Comparison of ENCODE assay signal across 20 cellular contexts in genomic region chr16:3347586-3347985, GRCh38. TPM values are rescaled to one million over a fixed set of nuclear protein-coding genes. Genes with fewer than 3 reads are reported as not detected.
DNase-seq lines count a peak whose midpoint lies in the region; ATAC-seq, FAIRE-seq and TF ChIP-seq lines count a peak whose summit lies in the region.
"Had no signal": no experiment of that assay in that cellular context is flagged by ENCODE, and none has a peak within 500 bp of the region (broad histone marks: within the 10 kb centered on the region; RNA-seq: fewer than 3 reads in every experiment).

No MANE protein-coding gene starts in this region.

- in situ Hi-C loops in GM12878 (cut with MboI): no loop called here

- H3K36me3 ChIP-seq in KMS-11 (ENCODE audit: insufficient read depth): no peaks in the 10 kb centered on the region
- no peaks in the 10 kb centered on the region for H3K36me3 ChIP-seq in OCI-LY1 (ENCODE audit: insufficient read depth, low read length)
- no peaks in the 10 kb centered on the region for H3K36me3 ChIP-seq in GM12878 (ENCODE audit: control insufficient read depth in 2 of 2, insufficient read depth in 2 of 2, low read length in 1 of 2)
- no peaks in the 10 kb centered on the region for H3K36me3 ChIP-seq in smooth muscle cell (ENCODE audit: low read depth)
- H3K36me3 ChIP-seq: HAP-1 had no signal

- H4K20me1 ChIP-seq in KMS-11 (ENCODE audit: insufficient read depth): no peaks in the 10 kb centered on the region
- no peaks in the 10 kb centered on the region for H4K20me1 ChIP-seq in OCI-LY1 (ENCODE audit: insufficient read depth, low read length)
- no peaks in the 10 kb centered on the region for H4K20me1 ChIP-seq in GM12878 (ENCODE audit: control insufficient read depth, insufficient read depth)
- no peaks in the 10 kb centered on the region for H4K20me1 ChIP-seq in smooth muscle cell (ENCODE audit: low read depth)

- no peak for TF ChIP-seq RAD21 in GM12878 (IDR thresholded peaks at IDR 0.05; ENCODE audit: insufficient read depth, low read depth, low read length)

- H3F3A ChIP-seq in OCI-LY1 (ENCODE audit: insufficient read depth, low read length) (0 out of 2 replicates have a peak, but pooled peaks cover 3% of the 10 kb centered on the region), smooth muscle cell (ENCODE audit: low read depth) (no peaks in the 10 kb centered on the region)

- no peak overlapping the region for H2AFZ ChIP-seq in KMS-11 (ENCODE audit: low read depth)
- H2AFZ ChIP-seq in OCI-LY1 (ENCODE audit: low read length): no peak overlapping the region
- no peak overlapping the region for H2AFZ ChIP-seq in GM12878 (ENCODE audit: control insufficient read depth, low read depth, low read length)
- H2AFZ ChIP-seq in smooth muscle cell (ENCODE audit: low read depth): no peak overlapping the region

- no peak for TF ChIP-seq EP300 in GM12878 (IDR thresholded peaks at IDR 0.05; ENCODE audit: borderline replicate concordance in 1 of 2, control insufficient read depth in 1 of 2, low read depth in 2 of 2, low read length in 2 of 2)

- FAIRE-seq in GM12878 (lab: Jason Lieb, UNC): no peak
- FAIRE-seq: A549, D721Med, G401.6, GM12892 had no signal

- H3K9me3 ChIP-seq in OCI-LY1 (ENCODE audit: low read length) (no peaks in the 10 kb centered on the region), GM12878 (replicated peaks; ENCODE audit: control insufficient read depth, insufficient read depth, low read length) (no peaks in the 10 kb centered on the region), smooth muscle cell (replicated peaks; ENCODE audit: low read depth) (no peaks in the 10 kb centered on the region)
- H3K9me3 ChIP-seq: HAP-1 had no signal

- TF ChIP-seq CTCF in KMS-11 (conservative IDR thresholded peaks at IDR 0.05; ENCODE audit: low read depth, low read length) (no peak), OCI-LY1 (IDR thresholded peaks at IDR 0.05; ENCODE audit: low read length) (no peak), GM12878 (IDR thresholded peaks at IDR 0.05 in 2 of 3, conservative IDR thresholded peaks at IDR 0.05 in 1 of 3; ENCODE audit: control insufficient read depth in 2 of 3, extremely low read depth in 1 of 3, insufficient read depth in 1 of 3, low read depth in 3 of 3, low read length in 3 of 3) (no peak), smooth muscle cell (IDR thresholded peaks at IDR 0.05; ENCODE audit: borderline replicate concordance, insufficient read depth, poor library complexity, severe bottlenecking) (no peak)

- H3K27me3 ChIP-seq in KMS-11 (ENCODE audit: insufficient read depth, low read depth) (no peaks in the 10 kb centered on the region), OCI-LY1 (ENCODE audit: insufficient read depth, low read length) (no peaks in the 10 kb centered on the region), GM12878 (replicated peaks in 1 of 2; ENCODE audit: control insufficient read depth in 2 of 2, insufficient read depth in 2 of 2, low read length in 1 of 2) (no peaks in the 10 kb centered on the region), smooth muscle cell (ENCODE audit: low read depth) (no peaks in the 10 kb centered on the region)

- no peaks in the 10 kb centered on the region for H3K9me2 ChIP-seq in OCI-LY1 (ENCODE audit: low read depth, low read length)

- SMC1A ChIA-PET in GM12878 (lab: Charles Lee; ENCODE audit: uncharacterized antibody, unreplicated experiment): no interaction called here

- no peak overlapping the region for H3K4me3 ChIP-seq in KMS-11 (IDR thresholded peaks at IDR 0.05; ENCODE audit: insufficient read depth, low read depth, low read length)
- H3K4me3 ChIP-seq in OCI-LY1 (ENCODE audit: low read depth, low read length, poor library complexity, severe bottlenecking): no peak overlapping the region
- no peak overlapping the region for H3K4me3 ChIP-seq in GM12878
- H3K4me3 ChIP-seq in smooth muscle cell: no peak overlapping the region
- H3K4me3 ChIP-seq: A549, HAP-1 had no signal

- TF ChIP-seq POLR2A in GM12878 (IDR thresholded peaks at IDR 0.05; ENCODE audit: low read depth, low read length): no peak

- POLR2A ChIA-PET in GM12878 (lab: Charles Lee): no interaction called here

- intact Hi-C loops in GM12878 (cut with micrococcal nuclease; ENCODE audit: unreplicated experiment): no loop called here

- BruUV-seq in GM12878 (replicated peaks; lab: Mats Ljungman, UMichigan): no TSS peak

- peak overlapping the region; percentile 100 for H3K27ac ChIP-seq in KMS-11
- H3K27ac ChIP-seq in OCI-LY1 (ENCODE audit: low read depth, low read length, poor library complexity, severe bottlenecking): peak overlapping the region; percentile 74
- H3K27ac ChIP-seq in GM12878 (ENCODE audit: control insufficient read depth, insufficient read depth): no peak overlapping the region
- H3K27ac ChIP-seq in smooth muscle cell (ENCODE audit: low read depth): no peak overlapping the region
- H3K27ac ChIP-seq: A549 had no signal

- no peak overlapping the region; the same call in 1 of the 2 replicates for H3K9ac ChIP-seq in KMS-11
- H3K9ac ChIP-seq in OCI-LY1 (ENCODE audit: low read length): no peak overlapping the region
- no peak overlapping the region for H3K9ac ChIP-seq in GM12878 (ENCODE audit: control insufficient read depth, insufficient read depth, low read length)
- H3K9ac ChIP-seq in smooth muscle cell (ENCODE audit: low read depth): no peak overlapping the region

- H3K79me2 ChIP-seq in KMS-11 (ENCODE audit: insufficient read depth, low read depth) (no peaks in the 10 kb centered on the region; the same call in 1 of the 2 replicates), OCI-LY1 (ENCODE audit: insufficient read depth, low read length) (no peaks in the 10 kb centered on the region), GM12878 (ENCODE audit: control insufficient read depth, insufficient read depth, low read length) (no peaks in the 10 kb centered on the region), smooth muscle cell (ENCODE audit: low read depth) (no peaks in the 10 kb centered on the region)

- H3K4me1 ChIP-seq in KMS-11 (ENCODE audit: low read depth, poor library complexity, severe bottlenecking): peaks cover 68% of the 10 kb centered on the region
- H3K4me1 ChIP-seq in OCI-LY1 (ENCODE audit: insufficient read depth, low read length, severe bottlenecking): peaks cover 25% of the 10 kb centered on the region
- H3K4me1 ChIP-seq in GM12878 (ENCODE audit: control insufficient read depth, insufficient read depth, low read length): 0 out of 2 replicates have a peak, but pooled peaks cover 3% of the 10 kb centered on the region
- no peaks in the 10 kb centered on the region for H3K4me1 ChIP-seq in smooth muscle cell (ENCODE audit: low read depth)
- H3K4me1 ChIP-seq: A549, HAP-1 had no signal

- 75% methylated on average over 10 of the region's 10 CpGs for WGBS in GM12878 (ENCODE audit: insufficient coverage, insufficient replicate concordance, low lambda C conversion rate, missing lambda C conversion rate)
- 67% methylated on average over 10 of the region's 10 CpGs for WGBS in smooth muscle cell (ENCODE audit: low lambda C conversion rate)

- DNase-seq in GM12878 (ENCODE audit: low read depth, low spot score): no peak
- DNase-seq in NCI-H446 (lab: John Stamatoyannopoulos, UW): no peak
- DNase-seq in smooth muscle cell (lab: John Stamatoyannopoulos, UW; ENCODE audit: unreplicated experiment): no peak
- no peak for DNase-seq in NCI-H1105 treated with DMSO at 0.1 percent for 48 hours (lab: John Stamatoyannopoulos, UW)
- DNase-seq: CD8-positive, alpha-beta T cell; COR-L47; DMS153; DMS79 treated with DMSO at 0.1 percent for 48 hours; EL; GOT3; HFFc6 had no signal

- H3K4me2 ChIP-seq in KMS-11 (peak overlapping the region; percentile 76), OCI-LY1 (ENCODE audit: low read length) (no peak overlapping the region), GM12878 (ENCODE audit: control insufficient read depth, insufficient read depth) (no peak overlapping the region), smooth muscle cell (no peak overlapping the region)
- H3K4me2 ChIP-seq: A549 had no signal

- RAD21 ChIA-PET in GM12878 (lab: Charles Lee; ENCODE audit: unreplicated experiment): no interaction called here

- CTCF ChIA-PET in GM12878 (lab: Yijun Ruan, JAX): no interaction called here

- no peak for ATAC-seq in GM12878
- ATAC-seq: A549; CD8-positive, alpha-beta T cell had no signal

RNA-seq across cellular contexts. Expression of gene OR2C1, which starts 8.1 kb away (rescaled TPM):
- 0.37 and 0.56 TPM in 2 replicates for total RNA-seq in GM12878 (2013; cell fraction: nucleolus; rRNA removed)
- total RNA-seq in GM12878 (2014; rRNA removed): not detected in 2 replicates
- not detected in 2 replicates for total RNA-seq in GM12878 (2014; rRNA removed; fragmentation: Illumina TruSeq; extraction: Trizol)
- 0.21 TPM in 1 of 2 replicates, not detected in the other for total RNA-seq in GM12878 (2021)
- not detected for polyA plus RNA-seq in GM12878 (2011; ENCODE audit: low read depth)
- polyA plus RNA-seq in GM12878 (2011; rRNA removed): 0.05 and 0.16 TPM in 2 replicates
- polyA plus RNA-seq in GM12878 (2011; cell fraction: cytosol; rRNA removed): 0.16 and 0.22 TPM in 2 replicates
- 0.07 and 0.12 TPM in 2 replicates for polyA plus RNA-seq in GM12878 (2011; cell fraction: nucleus; rRNA removed)
- 0.07 and 0.11 TPM in 2 replicates for polyA plus RNA-seq in GM12878 (2012)
- polyA plus RNA-seq in GM12878 (2014; fragmentation: Illumina TruSeq; extraction: Trizol): 0.06 TPM in 1 of 2 replicates, not detected in the other
- under 1 TPM in 1 of 2 experiments, not detected in 1; 0.21 TPM for polyA plus RNA-seq in GM12878 (2014; fragmentation: Nextera tagmentation; extraction: Ambion mirVana)
- not detected in 2 replicates for polyA plus RNA-seq in GM12878 (2014; rRNA removed)
- under 1 TPM in 1 of 2 experiments, not detected in 1; 0.14 TPM for polyA plus RNA-seq in GM12878 (2016; fragmentation: Nextera tagmentation; extraction: Ambion mirVana)
- polyA minus RNA-seq in GM12878 (2011; rRNA and poly(A)+ RNA removed): 0.15 and 0.73 TPM in 2 replicates
- polyA minus RNA-seq in GM12878 (2011; cell fraction: cytosol; rRNA and poly(A)+ RNA removed): not detected in 2 replicates
- polyA minus RNA-seq in GM12878 (2011; cell fraction: nucleus; rRNA and poly(A)+ RNA removed): 0.29 TPM in 1 of 2 replicates, not detected in the other
- 0.36 TPM in 1 of 2 replicates, not detected in the other for total RNA-seq in smooth muscle cell
- polyA plus RNA-seq in smooth muscle cell: not detected in 2 replicates
- total RNA-seq: CD8-positive, alpha-beta T cell; HFFc6; HT1080 had no signal
- polyA plus RNA-seq: A549, CD14-positive monocyte had no signal

RNA-seq across cellular contexts. Expression of gene ZNF75A, which starts 42.3 kb away (rescaled TPM):
- 73.5 and 82.1 TPM in 2 replicates for total RNA-seq in GM12878 (2013; cell fraction: nucleolus; rRNA removed)
- total RNA-seq in GM12878 (2014; rRNA removed): 14.0 and 17.7 TPM in 2 replicates
- 21.2 and 21.7 TPM in 2 replicates for total RNA-seq in GM12878 (2014; rRNA removed; fragmentation: Illumina TruSeq; extraction: Trizol)
- total RNA-seq in GM12878 (2021): 13.7 and 15.7 TPM in 2 replicates
- polyA plus RNA-seq in GM12878 (2011; ENCODE audit: low read depth): 11.5 TPM
- polyA plus RNA-seq in GM12878 (2011; rRNA removed): 14.3 and 19.3 TPM in 2 replicates
- polyA plus RNA-seq in GM12878 (2011; cell fraction: cytosol; rRNA removed): 5.9 and 6.9 TPM in 2 replicates
- 11.8 and 15.3 TPM in 2 replicates for polyA plus RNA-seq in GM12878 (2011; cell fraction: nucleus; rRNA removed)
- polyA plus RNA-seq in GM12878 (2012): 11.4 and 17.2 TPM in 2 replicates
- 20.1 and 27.9 TPM in 2 replicates for polyA plus RNA-seq in GM12878 (2014; fragmentation: Illumina TruSeq; extraction: Trizol)
- 1 to 10 TPM; 7.4 to 8.7 TPM for polyA plus RNA-seq in GM12878 (2014; fragmentation: Nextera tagmentation; extraction: Ambion mirVana)
- polyA plus RNA-seq in GM12878 (2014; rRNA removed): 15.8 and 19.1 TPM in 2 replicates
- 10 to 100 TPM; 16.5 to 18.7 TPM for polyA plus RNA-seq in GM12878 (2016; fragmentation: Nextera tagmentation; extraction: Ambion mirVana)
- polyA minus RNA-seq in GM12878 (2011; rRNA and poly(A)+ RNA removed): 11.3 and 11.6 TPM in 2 replicates
- polyA minus RNA-seq in GM12878 (2011; cell fraction: cytosol; rRNA and poly(A)+ RNA removed): 4.2 and 5.3 TPM in 2 replicates
- 9.1 and 15.1 TPM in 2 replicates for polyA minus RNA-seq in GM12878 (2011; cell fraction: nucleus; rRNA and poly(A)+ RNA removed)
- 18.6 and 24.8 TPM in 2 replicates for total RNA-seq in smooth muscle cell
- 13.5 and 13.7 TPM in 2 replicates for polyA plus RNA-seq in smooth muscle cell

RNA-seq across cellular contexts. Expression of gene TIGD7, which starts 42.4 kb away (rescaled TPM):
- 18.7 and 19.3 TPM in 2 replicates for total RNA-seq in GM12878 (2013; cell fraction: nucleolus; rRNA removed)
- total RNA-seq in GM12878 (2014; rRNA removed): 2.5 and 2.8 TPM in 2 replicates
- total RNA-seq in GM12878 (2014; rRNA removed; fragmentation: Illumina TruSeq; extraction: Trizol): 2.5 and 3.1 TPM in 2 replicates
- total RNA-seq in GM12878 (2021): 1.9 and 2.0 TPM in 2 replicates
- 0.93 TPM for polyA plus RNA-seq in GM12878 (2011; ENCODE audit: low read depth)
- polyA plus RNA-seq in GM12878 (2011; rRNA removed): 3.8 and 5.3 TPM in 2 replicates
- 1.3 and 1.8 TPM in 2 replicates for polyA plus RNA-seq in GM12878 (2011; cell fraction: cytosol; rRNA removed)
- 4.5 and 5.3 TPM in 2 replicates for polyA plus RNA-seq in GM12878 (2011; cell fraction: nucleus; rRNA removed)
- 1.4 and 2.6 TPM in 2 replicates for polyA plus RNA-seq in GM12878 (2012)
- polyA plus RNA-seq in GM12878 (2014; fragmentation: Illumina TruSeq; extraction: Trizol): 3.6 and 4.3 TPM in 2 replicates
- polyA plus RNA-seq in GM12878 (2014; fragmentation: Nextera tagmentation; extraction: Ambion mirVana): under 1 TPM; 0.37 to 0.77 TPM
- 2.0 and 3.0 TPM in 2 replicates for polyA plus RNA-seq in GM12878 (2014; rRNA removed)
- 1 to 10 TPM; 3.0 to 3.4 TPM for polyA plus RNA-seq in GM12878 (2016; fragmentation: Nextera tagmentation; extraction: Ambion mirVana)
- 5.6 and 7.6 TPM in 2 replicates for polyA minus RNA-seq in GM12878 (2011; rRNA and poly(A)+ RNA removed)
- polyA minus RNA-seq in GM12878 (2011; cell fraction: cytosol; rRNA and poly(A)+ RNA removed): 0.62 and 1.1 TPM in 2 replicates
- polyA minus RNA-seq in GM12878 (2011; cell fraction: nucleus; rRNA and poly(A)+ RNA removed): 4.5 and 6.7 TPM in 2 replicates
- 5.0 and 7.4 TPM in 2 replicates for total RNA-seq in smooth muscle cell
- polyA plus RNA-seq in smooth muscle cell: 1.7 and 3.6 TPM in 2 replicates

RNA-seq across cellular contexts. Expression of gene ZSCAN32, which starts 53.2 kb away (rescaled TPM):
- 26.3 and 28.1 TPM in 2 replicates for total RNA-seq in GM12878 (2013; cell fraction: nucleolus; rRNA removed)
- total RNA-seq in GM12878 (2014; rRNA removed) (18.0 and 18.1 TPM in 2 replicates), GM12878 (2014; rRNA removed; fragmentation: Illumina TruSeq; extraction: Trizol) (14.6 and 15.8 TPM in 2 replicates), GM12878 (2021) (13.8 and 15.6 TPM in 2 replicates), smooth muscle cell (13.5 and 14.8 TPM in 2 replicates)
- 10.7 TPM for polyA plus RNA-seq in GM12878 (2011; ENCODE audit: low read depth)
- polyA plus RNA-seq in GM12878 (2011; rRNA removed) (23.8 and 25.0 TPM in 2 replicates), GM12878 (2014; fragmentation: Illumina TruSeq; extraction: Trizol) (20.9 and 22.8 TPM in 2 replicates), GM12878 (2014; fragmentation: Nextera tagmentation; extraction: Ambion mirVana) (10 to 100 TPM; 12.8 to 15.2 TPM), GM12878 (2014; rRNA removed) (16.2 and 17.4 TPM in 2 replicates), GM12878 (2016; fragmentation: Nextera tagmentation; extraction: Ambion mirVana) (1 to 10 TPM; 9.6 to 9.9 TPM), smooth muscle cell (7.4 and 8.8 TPM in 2 replicates)
- polyA plus RNA-seq in GM12878 (2011; cell fraction: cytosol; rRNA removed): 20.7 and 21.0 TPM in 2 replicates
- polyA plus RNA-seq in GM12878 (2011; cell fraction: nucleus; rRNA removed): 21.0 and 27.8 TPM in 2 replicates
- polyA plus RNA-seq in GM12878 (2012): 10.3 and 12.0 TPM in 2 replicates
- 18.5 and 20.8 TPM in 2 replicates for polyA minus RNA-seq in GM12878 (2011; rRNA and poly(A)+ RNA removed)
- 4.8 and 6.2 TPM in 2 replicates for polyA minus RNA-seq in GM12878 (2011; cell fraction: cytosol; rRNA and poly(A)+ RNA removed)
- polyA minus RNA-seq in GM12878 (2011; cell fraction: nucleus; rRNA and poly(A)+ RNA removed): 6.9 and 8.1 TPM in 2 replicates

RNA-seq across cellular contexts. Expression of gene ZNF174, which starts 53.4 kb away (rescaled TPM):
- total RNA-seq in GM12878 (2013; cell fraction: nucleolus; rRNA removed): 16.0 and 18.9 TPM in 2 replicates
- total RNA-seq in GM12878 (2014; rRNA removed): 11.0 and 12.5 TPM in 2 replicates
- 7.6 and 8.2 TPM in 2 replicates for total RNA-seq in GM12878 (2014; rRNA removed; fragmentation: Illumina TruSeq; extraction: Trizol)
- 9.5 and 10.1 TPM in 2 replicates for total RNA-seq in GM12878 (2021)
- polyA plus RNA-seq in GM12878 (2011; ENCODE audit: low read depth): 4.4 TPM
- 14.1 and 14.3 TPM in 2 replicates for polyA plus RNA-seq in GM12878 (2011; rRNA removed)
- 13.0 and 14.3 TPM in 2 replicates for polyA plus RNA-seq in GM12878 (2011; cell fraction: cytosol; rRNA removed)
- polyA plus RNA-seq in GM12878 (2011; cell fraction: nucleus; rRNA removed): 17.1 and 17.3 TPM in 2 replicates
- 5.7 and 7.6 TPM in 2 replicates for polyA plus RNA-seq in GM12878 (2012)
- polyA plus RNA-seq in GM12878 (2014; fragmentation: Illumina TruSeq; extraction: Trizol): 11.9 and 13.2 TPM in 2 replicates
- 1 to 10 TPM; 3.0 to 4.7 TPM for polyA plus RNA-seq in GM12878 (2014; fragmentation: Nextera tagmentation; extraction: Ambion mirVana)
- 9.8 and 10.7 TPM in 2 replicates for polyA plus RNA-seq in GM12878 (2014; rRNA removed)
- 10 to 100 TPM in 1 of 2 experiments, 1 to 10 TPM in 1; 8.6 to 10.0 TPM for polyA plus RNA-seq in GM12878 (2016; fragmentation: Nextera tagmentation; extraction: Ambion mirVana)
- polyA minus RNA-seq in GM12878 (2011; rRNA and poly(A)+ RNA removed): 6.4 and 10.5 TPM in 2 replicates
- polyA minus RNA-seq in GM12878 (2011; cell fraction: cytosol; rRNA and poly(A)+ RNA removed): 3.2 and 4.1 TPM in 2 replicates
- polyA minus RNA-seq in GM12878 (2011; cell fraction: nucleus; rRNA and poly(A)+ RNA removed): 7.4 and 13.8 TPM in 2 replicates
- total RNA-seq in smooth muscle cell: 8.0 and 10.4 TPM in 2 replicates
- polyA plus RNA-seq in smooth muscle cell: 6.8 and 8.3 TPM in 2 replicates

Comparison
In these comparisons a context has a peak if more than half of its experiments do, and no peak if none do; other contexts are left out.
1. H3K27ac ChIP-seq: peak in KMS-11 (single experiment) and OCI-LY1 (single experiment); none in GM12878 (single experiment) and smooth muscle cell (single experiment).